In the genomic region with DNA sequence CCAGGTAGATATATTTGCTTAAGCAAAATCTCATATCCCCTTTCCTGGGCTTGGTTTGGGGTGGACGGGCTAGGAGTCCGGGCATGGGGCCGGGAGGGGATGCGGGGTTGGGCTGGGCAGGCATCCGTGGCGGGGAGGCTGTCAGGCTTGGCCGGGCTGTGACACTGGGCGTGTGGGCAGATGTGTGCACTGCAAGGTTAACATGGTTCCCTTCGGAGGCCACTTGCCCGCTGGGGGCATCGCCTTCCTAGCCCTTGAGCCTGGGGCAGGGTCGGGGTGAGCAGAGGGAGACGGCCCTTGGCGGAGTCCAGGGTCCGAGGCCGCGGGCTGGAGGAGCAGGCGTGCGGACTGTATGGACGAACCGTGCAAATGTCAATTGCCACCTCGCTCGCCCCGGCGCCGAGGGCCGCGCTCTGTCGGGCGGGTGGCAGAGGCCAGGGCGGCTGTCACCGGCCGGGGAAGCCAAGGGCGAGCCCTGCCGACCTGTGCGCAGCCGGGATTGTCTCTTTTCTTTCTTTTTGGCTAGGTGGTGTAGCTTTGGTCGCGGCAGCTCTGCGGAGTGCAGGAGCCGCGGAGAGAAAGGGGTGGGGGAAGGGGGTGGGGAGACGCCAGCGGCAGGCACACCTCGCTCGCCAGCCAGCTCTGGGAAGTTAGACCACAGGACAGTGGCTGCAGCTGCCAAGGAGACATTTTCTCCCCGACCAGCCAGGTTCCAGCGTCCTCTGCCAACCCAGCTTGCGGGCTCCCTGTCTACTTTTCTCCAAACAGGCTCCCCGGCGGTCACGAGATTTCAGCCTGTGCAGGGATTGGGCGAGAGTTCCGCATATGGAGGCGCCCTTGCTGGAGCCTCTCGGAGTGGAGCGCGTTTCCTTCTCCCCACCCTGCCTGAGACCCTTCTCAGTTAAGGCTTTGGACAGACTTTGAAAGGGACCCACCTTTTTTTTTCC, we compare ENCODE assay signal across 1 cellular context.
A peak's percentile ranks its signal among the peaks of the same experiment; 100 is the strongest.
TF ChIP-seq lines count a peak whose summit lies in the region.

No MANE protein-coding gene starts in this region.

TF ChIP-seq in HepG2, 621 proteins besides CTCF, POLR2A, EP300 and RAD21 (continued from another document and continues in another):
- TF ChIP-seq NFRKB (IDR thresholded peaks at IDR 0.05) (no peak), MXD4 (CRISPR knock-in tag; IDR thresholded peaks at IDR 0.05) (peak; percentile 31; the same call in 1 of the 2 replicates), HNRNPK (IDR thresholded peaks at IDR 0.05; ENCODE audit: low read depth, low read length, poor library complexity, severe bottlenecking) (no peak), ZNF841 (CRISPR knock-in tag; IDR thresholded peaks at IDR 0.05; ENCODE audit: borderline replicate concordance) (no peak), ZNF20 (CRISPR knock-in tag; IDR thresholded peaks at IDR 0.05) (no peak), ZNF264 (CRISPR knock-in tag; IDR thresholded peaks at IDR 0.05) (0 out of 2 replicates have a peak, but pooled peaks have one; percentile 40), SCMH1 (CRISPR knock-in tag; IDR thresholded peaks at IDR 0.05; ENCODE audit: borderline replicate concordance) (no peak), ZNF780A (CRISPR knock-in tag; IDR thresholded peaks at IDR 0.05) (no peak), DMAP1 (CRISPR knock-in tag; IDR thresholded peaks at IDR 0.05) (peak; percentile 43; the same call in 1 of the 2 replicates), ZFY (CRISPR knock-in tag; IDR thresholded peaks at IDR 0.05) (peak; percentile 62; the same call in 1 of the 2 replicates), FOSL1 (CRISPR knock-in tag; IDR thresholded peaks at IDR 0.05; ENCODE audit: borderline replicate concordance) (no peak), ZNF512 (CRISPR knock-in tag; IDR thresholded peaks at IDR 0.05) (no peak), PLRG1 (conservative IDR thresholded peaks at IDR 0.05) (no peak), ZNF619 (CRISPR knock-in tag; IDR thresholded peaks at IDR 0.05) (no peak), ZNF143 (CRISPR knock-in tag; IDR thresholded peaks at IDR 0.05) (no peak), HOMEZ (CRISPR knock-in tag; IDR thresholded peaks at IDR 0.05; ENCODE audit: low read depth) (no peak), HOXA3 (CRISPR knock-in tag; IDR thresholded peaks at IDR 0.05) (peak; percentile 35; the same call in 1 of the 2 replicates), ZNF460 (CRISPR knock-in tag; IDR thresholded peaks at IDR 0.05; ENCODE audit: borderline replicate concordance) (no peak), ZNF614 (CRISPR knock-in tag; IDR thresholded peaks at IDR 0.05; ENCODE audit: borderline replicate concordance) (no peak), ZNF441 (CRISPR knock-in tag; IDR thresholded peaks at IDR 0.05; ENCODE audit: borderline replicate concordance) (no peak), ZNF543 (CRISPR knock-in tag; IDR thresholded peaks at IDR 0.05) (no peak), YY1 (IDR thresholded peaks at IDR 0.05; ENCODE audit: insufficient read depth, insufficient replicate concordance, low read depth, low read length) (peak; percentile 45), THAP11 (CRISPR knock-in tag; IDR thresholded peaks at IDR 0.05) (0 out of 2 replicates have a peak, but pooled peaks have one; percentile 34), ZNF761 (CRISPR knock-in tag; conservative IDR thresholded peaks at IDR 0.05) (no peak), ZNF891 (CRISPR knock-in tag; IDR thresholded peaks at IDR 0.05) (peak; percentile 77), STAG1 (CRISPR knock-in tag; IDR thresholded peaks at IDR 0.05) (no peak), ZNF256 (CRISPR knock-in tag; conservative IDR thresholded peaks at IDR 0.05) (no peak), ZNF224 (CRISPR knock-in tag; IDR thresholded peaks at IDR 0.05) (0 out of 2 replicates have a peak, but pooled peaks have one; percentile 53), ZNF17 (CRISPR knock-in tag; IDR thresholded peaks at IDR 0.05) (no peak), TMF1 (CRISPR knock-in tag; IDR thresholded peaks at IDR 0.05; ENCODE audit: low read depth) (peak; percentile 51; the same call in 1 of the 2 replicates), ZNF550 (CRISPR knock-in tag; IDR thresholded peaks at IDR 0.05; ENCODE audit: borderline replicate concordance) (no peak), SKI (IDR thresholded peaks at IDR 0.05; ENCODE audit: partially characterized antibody) (no peak), ZNF678 (CRISPR knock-in tag; IDR thresholded peaks at IDR 0.05) (peak; percentile 53; the same call in 1 of the 2 replicates), ZNF501 (CRISPR knock-in tag; IDR thresholded peaks at IDR 0.05) (peak; percentile 69; the same call in 1 of the 2 replicates), ZSCAN21 (CRISPR knock-in tag; IDR thresholded peaks at IDR 0.05; ENCODE audit: borderline replicate concordance) (peak; percentile 49; the same call in 1 of the 2 replicates), STAT5B (CRISPR knock-in tag; IDR thresholded peaks at IDR 0.05) (no peak), ZMYM3 (CRISPR knock-in tag; IDR thresholded peaks at IDR 0.05) (0 out of 2 replicates have a peak, but pooled peaks have one; percentile 48), PHB2 (IDR thresholded peaks at IDR 0.05; ENCODE audit: partially characterized antibody) (no peak), ZNF317 (CRISPR knock-in tag; IDR thresholded peaks at IDR 0.05) (0 out of 2 replicates have a peak, but pooled peaks have one; percentile 15), ZBTB4 (CRISPR knock-in tag; IDR thresholded peaks at IDR 0.05; ENCODE audit: borderline replicate concordance) (no peak), KDM5B (CRISPR knock-in tag; IDR thresholded peaks at IDR 0.05; ENCODE audit: borderline replicate concordance) (peak; percentile 39; the same call in 1 of the 2 replicates), TCF12 (IDR thresholded peaks at IDR 0.05) (no peak), TCF12 (CRISPR knock-in tag; IDR thresholded peaks at IDR 0.05) (no peak), WIZ (CRISPR knock-in tag; IDR thresholded peaks at IDR 0.05) (no peak), REPIN1 (CRISPR knock-in tag; IDR thresholded peaks at IDR 0.05; ENCODE audit: borderline replicate concordance, low read depth) (no peak), ZBTB7B (CRISPR knock-in tag; IDR thresholded peaks at IDR 0.05) (no peak; the same call in 1 of the 2 replicates), FOXJ3 (CRISPR knock-in tag; IDR thresholded peaks at IDR 0.05; ENCODE audit: borderline replicate concordance) (no peak), RXRB (CRISPR knock-in tag; IDR thresholded peaks at IDR 0.05; ENCODE audit: borderline replicate concordance) (no peak), PCBP1 (IDR thresholded peaks at IDR 0.05; ENCODE audit: borderline replicate concordance, low read depth, low read length) (no peak), SUZ12 (IDR thresholded peaks at IDR 0.05; ENCODE audit: low read depth, low read length) (no peak), ZNF546 (CRISPR knock-in tag; conservative IDR thresholded peaks at IDR 0.05) (no peak), ZFP62 (CRISPR knock-in tag; IDR thresholded peaks at IDR 0.05) (no peak), ZNF136 (CRISPR knock-in tag; IDR thresholded peaks at IDR 0.05; ENCODE audit: low read depth) (0 out of 2 replicates have a peak, but pooled peaks have one; percentile 59), ZFP37 (CRISPR knock-in tag; IDR thresholded peaks at IDR 0.05; ENCODE audit: borderline replicate concordance) (no peak), ZBTB2 (CRISPR knock-in tag; IDR thresholded peaks at IDR 0.05; ENCODE audit: low read depth) (no peak)
- TF ChIP-seq, protein P1, sequence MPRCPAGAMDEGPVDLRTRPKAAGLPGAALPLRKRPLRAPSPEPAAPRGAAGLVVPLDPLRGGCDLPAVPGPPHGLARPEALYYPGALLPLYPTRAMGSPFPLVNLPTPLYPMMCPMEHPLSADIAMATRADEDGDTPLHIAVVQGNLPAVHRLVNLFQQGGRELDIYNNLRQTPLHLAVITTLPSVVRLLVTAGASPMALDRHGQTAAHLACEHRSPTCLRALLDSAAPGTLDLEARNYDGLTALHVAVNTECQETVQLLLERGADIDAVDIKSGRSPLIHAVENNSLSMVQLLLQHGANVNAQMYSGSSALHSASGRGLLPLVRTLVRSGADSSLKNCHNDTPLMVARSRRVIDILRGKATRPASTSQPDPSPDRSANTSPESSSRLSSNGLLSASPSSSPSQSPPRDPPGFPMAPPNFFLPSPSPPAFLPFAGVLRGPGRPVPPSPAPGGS (CRISPR knock-in tag; IDR thresholded peaks at IDR 0.05) = 0 out of 2 replicates have a peak, but pooled peaks have one; percentile 36
- TF ChIP-seq, protein P2, sequence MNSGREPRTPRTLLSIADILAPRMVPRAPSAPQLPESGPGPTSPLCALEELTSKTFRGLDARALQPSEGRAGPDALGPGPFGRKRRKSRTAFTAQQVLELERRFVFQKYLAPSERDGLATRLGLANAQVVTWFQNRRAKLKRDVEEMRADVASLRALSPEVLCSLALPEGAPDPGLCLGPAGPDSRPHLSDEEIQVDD (CRISPR knock-in tag; IDR thresholded peaks at IDR 0.05; ENCODE audit: borderline replicate concordance) = no peak
- TF ChIP-seq, protein P3, sequence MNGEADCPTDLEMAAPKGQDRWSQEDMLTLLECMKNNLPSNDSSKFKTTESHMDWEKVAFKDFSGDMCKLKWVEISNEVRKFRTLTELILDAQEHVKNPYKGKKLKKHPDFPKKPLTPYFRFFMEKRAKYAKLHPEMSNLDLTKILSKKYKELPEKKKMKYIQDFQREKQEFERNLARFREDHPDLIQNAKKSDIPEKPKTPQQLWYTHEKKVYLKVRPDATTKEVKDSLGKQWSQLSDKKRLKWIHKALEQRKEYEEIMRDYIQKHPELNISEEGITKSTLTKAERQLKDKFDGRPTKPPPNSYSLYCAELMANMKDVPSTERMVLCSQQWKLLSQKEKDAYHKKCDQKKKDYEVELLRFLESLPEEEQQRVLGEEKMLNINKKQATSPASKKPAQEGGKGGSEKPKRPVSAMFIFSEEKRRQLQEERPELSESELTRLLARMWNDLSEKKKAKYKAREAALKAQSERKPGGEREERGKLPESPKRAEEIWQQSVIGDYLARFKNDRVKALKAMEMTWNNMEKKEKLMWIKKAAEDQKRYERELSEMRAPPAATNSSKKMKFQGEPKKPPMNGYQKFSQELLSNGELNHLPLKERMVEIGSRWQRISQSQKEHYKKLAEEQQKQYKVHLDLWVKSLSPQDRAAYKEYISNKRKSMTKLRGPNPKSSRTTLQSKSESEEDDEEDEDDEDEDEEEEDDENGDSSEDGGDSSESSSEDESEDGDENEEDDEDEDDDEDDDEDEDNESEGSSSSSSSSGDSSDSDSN (CRISPR knock-in tag; IDR thresholded peaks at IDR 0.05) = peak; percentile 80
